ENCODE assay signal across 1 cellular context in the genomic region with DNA sequence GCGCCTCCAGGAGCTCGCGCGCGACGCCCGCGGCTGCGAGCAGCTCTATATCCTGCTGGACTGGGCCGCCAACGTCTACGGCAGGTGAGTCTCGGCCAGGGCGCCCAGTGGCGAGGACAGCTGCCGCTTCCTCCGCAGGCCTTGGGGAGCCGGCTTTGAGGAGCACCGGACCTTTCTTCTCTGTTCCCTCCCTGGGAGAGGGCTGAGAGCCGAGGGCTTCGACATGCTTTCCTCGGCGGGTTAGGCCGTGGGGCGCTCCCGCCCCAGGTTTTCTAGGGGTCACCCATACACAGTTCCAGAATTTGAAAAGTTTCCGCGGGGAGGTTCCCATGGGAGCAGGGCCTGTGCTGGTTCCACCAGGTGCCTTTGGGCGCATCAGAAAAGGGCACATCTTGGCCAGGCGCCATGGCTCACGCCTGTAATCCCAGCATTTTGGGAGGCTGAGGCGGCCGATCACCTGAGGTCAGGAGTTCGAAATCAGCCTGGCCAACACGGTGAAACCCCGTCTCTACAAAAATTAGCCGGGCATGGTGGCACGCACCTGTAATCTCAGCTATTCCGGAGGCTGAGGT.
TF ChIP-seq lines count a peak whose summit lies in the region.

No MANE protein-coding gene starts in this region.

TF ChIP-seq in WTC11, 78 proteins besides CTCF, POLR2A, EP300 and RAD21:
- TF ChIP-seq, protein P1, sequence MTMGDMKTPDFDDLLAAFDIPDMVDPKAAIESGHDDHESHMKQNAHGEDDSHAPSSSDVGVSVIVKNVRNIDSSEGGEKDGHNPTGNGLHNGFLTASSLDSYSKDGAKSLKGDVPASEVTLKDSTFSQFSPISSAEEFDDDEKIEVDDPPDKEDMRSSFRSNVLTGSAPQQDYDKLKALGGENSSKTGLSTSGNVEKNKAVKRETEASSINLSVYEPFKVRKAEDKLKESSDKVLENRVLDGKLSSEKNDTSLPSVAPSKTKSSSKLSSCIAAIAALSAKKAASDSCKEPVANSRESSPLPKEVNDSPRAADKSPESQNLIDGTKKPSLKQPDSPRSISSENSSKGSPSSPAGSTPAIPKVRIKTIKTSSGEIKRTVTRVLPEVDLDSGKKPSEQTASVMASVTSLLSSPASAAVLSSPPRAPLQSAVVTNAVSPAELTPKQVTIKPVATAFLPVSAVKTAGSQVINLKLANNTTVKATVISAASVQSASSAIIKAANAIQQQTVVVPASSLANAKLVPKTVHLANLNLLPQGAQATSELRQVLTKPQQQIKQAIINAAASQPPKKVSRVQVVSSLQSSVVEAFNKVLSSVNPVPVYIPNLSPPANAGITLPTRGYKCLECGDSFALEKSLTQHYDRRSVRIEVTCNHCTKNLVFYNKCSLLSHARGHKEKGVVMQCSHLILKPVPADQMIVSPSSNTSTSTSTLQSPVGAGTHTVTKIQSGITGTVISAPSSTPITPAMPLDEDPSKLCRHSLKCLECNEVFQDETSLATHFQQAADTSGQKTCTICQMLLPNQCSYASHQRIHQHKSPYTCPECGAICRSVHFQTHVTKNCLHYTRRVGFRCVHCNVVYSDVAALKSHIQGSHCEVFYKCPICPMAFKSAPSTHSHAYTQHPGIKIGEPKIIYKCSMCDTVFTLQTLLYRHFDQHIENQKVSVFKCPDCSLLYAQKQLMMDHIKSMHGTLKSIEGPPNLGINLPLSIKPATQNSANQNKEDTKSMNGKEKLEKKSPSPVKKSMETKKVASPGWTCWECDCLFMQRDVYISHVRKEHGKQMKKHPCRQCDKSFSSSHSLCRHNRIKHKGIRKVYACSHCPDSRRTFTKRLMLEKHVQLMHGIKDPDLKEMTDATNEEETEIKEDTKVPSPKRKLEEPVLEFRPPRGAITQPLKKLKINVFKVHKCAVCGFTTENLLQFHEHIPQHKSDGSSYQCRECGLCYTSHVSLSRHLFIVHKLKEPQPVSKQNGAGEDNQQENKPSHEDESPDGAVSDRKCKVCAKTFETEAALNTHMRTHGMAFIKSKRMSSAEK (CRISPR knock-in tag; IDR thresholded peaks at IDR 0.05; ENCODE audit: borderline replicate concordance): no peak
- TF ChIP-seq ZBTB43 (CRISPR knock-in tag; IDR thresholded peaks at IDR 0.05) (no peak), NFYB (CRISPR knock-in tag; conservative IDR thresholded peaks at IDR 0.05; ENCODE audit: low read depth) (no peak), MXD4 (CRISPR knock-in tag; IDR thresholded peaks at IDR 0.05; ENCODE audit: borderline replicate concordance) (no peak), KAT7 (CRISPR knock-in tag; IDR thresholded peaks at IDR 0.05; ENCODE audit: borderline replicate concordance) (no peak), GTF2I (CRISPR knock-in tag; conservative IDR thresholded peaks at IDR 0.05) (no peak), SMAD3 (CRISPR knock-in tag; IDR thresholded peaks at IDR 0.05; ENCODE audit: borderline replicate concordance) (no peak), ARID4B (CRISPR knock-in tag; IDR thresholded peaks at IDR 0.05; ENCODE audit: borderline replicate concordance) (no peak), ATF3 (CRISPR knock-in tag; conservative IDR thresholded peaks at IDR 0.05) (no peak), ZNF396 (CRISPR knock-in tag; IDR thresholded peaks at IDR 0.05; ENCODE audit: borderline replicate concordance) (no peak), OVOL2 (CRISPR knock-in tag; IDR thresholded peaks at IDR 0.05; ENCODE audit: borderline replicate concordance) (no peak), FOXJ3 (CRISPR knock-in tag; IDR thresholded peaks at IDR 0.05; ENCODE audit: borderline replicate concordance) (no peak), USF1 (CRISPR knock-in tag; IDR thresholded peaks at IDR 0.05) (no peak), TEAD1 (CRISPR knock-in tag; IDR thresholded peaks at IDR 0.05) (no peak), ZNF671 (CRISPR knock-in tag; IDR thresholded peaks at IDR 0.05) (no peak), USF2 (CRISPR knock-in tag; IDR thresholded peaks at IDR 0.05) (no peak), ETV6 (CRISPR knock-in tag; IDR thresholded peaks at IDR 0.05) (no peak)
- TF ChIP-seq, protein P2, sequence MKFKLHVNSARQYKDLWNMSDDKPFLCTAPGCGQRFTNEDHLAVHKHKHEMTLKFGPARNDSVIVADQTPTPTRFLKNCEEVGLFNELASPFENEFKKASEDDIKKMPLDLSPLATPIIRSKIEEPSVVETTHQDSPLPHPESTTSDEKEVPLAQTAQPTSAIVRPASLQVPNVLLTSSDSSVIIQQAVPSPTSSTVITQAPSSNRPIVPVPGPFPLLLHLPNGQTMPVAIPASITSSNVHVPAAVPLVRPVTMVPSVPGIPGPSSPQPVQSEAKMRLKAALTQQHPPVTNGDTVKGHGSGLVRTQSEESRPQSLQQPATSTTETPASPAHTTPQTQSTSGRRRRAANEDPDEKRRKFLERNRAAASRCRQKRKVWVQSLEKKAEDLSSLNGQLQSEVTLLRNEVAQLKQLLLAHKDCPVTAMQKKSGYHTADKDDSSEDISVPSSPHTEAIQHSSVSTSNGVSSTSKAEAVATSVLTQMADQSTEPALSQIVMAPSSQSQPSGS (CRISPR knock-in tag; IDR thresholded peaks at IDR 0.05; ENCODE audit: borderline replicate concordance, low read depth): no peak
- TF ChIP-seq, protein P3, sequence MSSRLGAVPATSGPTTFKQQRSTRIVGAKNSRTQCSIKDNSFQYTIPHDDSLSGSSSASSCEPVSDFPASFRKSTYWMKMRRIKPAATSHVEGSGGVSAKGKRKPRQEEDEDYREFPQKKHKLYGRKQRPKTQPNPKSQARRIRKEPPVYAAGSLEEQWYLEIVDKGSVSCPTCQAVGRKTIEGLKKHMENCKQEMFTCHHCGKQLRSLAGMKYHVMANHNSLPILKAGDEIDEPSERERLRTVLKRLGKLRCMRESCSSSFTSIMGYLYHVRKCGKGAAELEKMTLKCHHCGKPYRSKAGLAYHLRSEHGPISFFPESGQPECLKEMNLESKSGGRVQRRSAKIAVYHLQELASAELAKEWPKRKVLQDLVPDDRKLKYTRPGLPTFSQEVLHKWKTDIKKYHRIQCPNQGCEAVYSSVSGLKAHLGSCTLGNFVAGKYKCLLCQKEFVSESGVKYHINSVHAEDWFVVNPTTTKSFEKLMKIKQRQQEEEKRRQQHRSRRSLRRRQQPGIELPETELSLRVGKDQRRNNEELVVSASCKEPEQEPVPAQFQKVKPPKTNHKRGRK (CRISPR knock-in tag; IDR thresholded peaks at IDR 0.05; ENCODE audit: borderline replicate concordance): no peak
TF ChIP-seq in WTC11: peak in this region for 0.
